8 cellular contexts compared by ENCODE assay signal in genomic region chr1:110337704-110338199, GRCh38. TPM values are rescaled to one million over a fixed set of nuclear protein-coding genes. Genes with fewer than 3 reads are reported as not detected.
DNase-seq lines count a peak whose midpoint lies in the region; ATAC-seq, FAIRE-seq and TF ChIP-seq lines count a peak whose summit lies in the region.

No MANE protein-coding gene starts in this region.

- no peaks in the 10 kb centered on the region for H3K27me3 ChIP-seq in HUES64 (ENCODE audit: insufficient read depth, low read length)
- H3K27me3 ChIP-seq in bronchial epithelial cell (ENCODE audit: control insufficient read depth, insufficient read depth, low read length), result no peaks in the 10 kb centered on the region
- H3K27me3 ChIP-seq in left lung, result no peaks in the 10 kb centered on the region

- WGBS in HUES64, result under 1% methylated on average over 21 of the region's 21 CpGs

- intact Hi-C loops in left lung (cut with DNase I), result no loop called here

- peaks cover 45% of the 10 kb centered on the region for H3K4me1 Mint-ChIP-seq in T-helper 2 cell treated with Interferon-gamma antibody and Interleukin-4, amounts not matched to agents 5 μg/mL and 100 μg/mL, for 36 hours (ENCODE audit: low read depth)

- FAIRE-seq in bronchial epithelial cell (lab: Jason Lieb, UNC), result no peak

- no peaks in the 10 kb centered on the region for H3K27me3 Mint-ChIP-seq in T-helper 2 cell treated with Interferon-gamma antibody and Interleukin-4, amounts not matched to agents 5 μg/mL and 100 μg/mL, for 36 hours (ENCODE audit: low read depth)

- H3K4me3 ChIP-seq in HUES64 (ENCODE audit: low read length) (peak overlapping the region; percentile 98), bronchial epithelial cell (ENCODE audit: low read depth, low read length) (peak overlapping the region; percentile 69), left lung (peak overlapping the region; percentile 46 to 98)

- H3K9me3 ChIP-seq in HUES64 (ENCODE audit: insufficient read depth, low read depth, low read length) (no peaks in the 10 kb centered on the region), left lung (no peaks in the 10 kb centered on the region)

- no peak overlapping the region for H3K27ac Mint-ChIP-seq in T-helper 2 cell treated with Interferon-gamma antibody and Interleukin-4, amounts not matched to agents 5 μg/mL and 100 μg/mL, for 36 hours

- H3K4me1 ChIP-seq in HUES64 (ENCODE audit: insufficient read depth, low read length) (peaks cover 34% of the 10 kb centered on the region), left lung (peaks cover 25 to 42% of the 10 kb centered on the region in 2 donors)

- ATAC-seq in left lung, result peak; percentile 4
- no peak for ATAC-seq in GM19467 (IDR thresholded peaks at IDR 0.05; ENCODE audit: unreplicated experiment)

- TF ChIP-seq CTCF in bronchial epithelial cell (IDR thresholded peaks at IDR 0.05; ENCODE audit: insufficient read depth, low read length, severe bottlenecking) (no peak), left lung (IDR thresholded peaks at IDR 0.05) (no peak)

- peaks cover 30% of the 10 kb centered on the region for H3K36me3 Mint-ChIP-seq in T-helper 2 cell treated with Interferon-gamma antibody and Interleukin-4, amounts not matched to agents 5 μg/mL and 100 μg/mL, for 36 hours (ENCODE audit: low read depth)

- H3K36me3 ChIP-seq in HUES64 (ENCODE audit: insufficient read depth, low read length) (peaks cover 23% of the 10 kb centered on the region), bronchial epithelial cell (ENCODE audit: control insufficient read depth, insufficient read depth, low read length) (peaks cover 15% of the 10 kb centered on the region), left lung (peaks cover 0 to 17% of the 10 kb centered on the region in 2 donors)

- H3K27ac ChIP-seq in HUES64 (ENCODE audit: low read depth, low read length) (peak overlapping the region; percentile 96), left lung (peak overlapping the region; percentile 95 to 99)

- DNase-seq in CD1c-positive myeloid dendritic cell (ENCODE audit: extremely low spot score), result peak; percentile 35
- DNase-seq in T-helper 2 cell treated with Interferon-gamma antibody and Interleukin-4, amounts not matched to agents 5 μg/mL and 100 μg/mL, for 36 hours (ENCODE audit: low spot score), result peak; percentile 42
- DNase-seq in bronchial epithelial cell (ENCODE audit: low read depth), result no peak
- DNase-seq in left lung, result peak; percentile 65 to 88
- peak in 2 of 3 donors; percentile 14 to 19 for DNase-seq in stimulated activated CD4-positive, alpha-beta T cell treated with anti-CD3 and anti-CD28 coated beads, TNF-alpha, amount 100 ng/mL, for 48 hours (ENCODE audit: low read depth in 3 of 3)
- no peak for DNase-seq in NCI-H1436 (lab: John Stamatoyannopoulos, UW)

- no peak overlapping the region for H3K4me3 Mint-ChIP-seq in T-helper 2 cell treated with Interferon-gamma antibody and Interleukin-4, amounts not matched to agents 5 μg/mL and 100 μg/mL, for 36 hours

- peak overlapping the region; percentile 91 for H3K9ac ChIP-seq in HUES64 (ENCODE audit: low read depth, low read length)

- no peaks in the 10 kb centered on the region for H3K9me3 Mint-ChIP-seq in T-helper 2 cell treated with Interferon-gamma antibody and Interleukin-4, amounts not matched to agents 5 μg/mL and 100 μg/mL, for 36 hours

RNA-seq across cellular contexts. Expression of gene RBM15, which starts 1.4 kb away (rescaled TPM):
- polyA plus RNA-seq in HUES64 (2013, experiment 1 of 2), result 14.6 TPM
- polyA plus RNA-seq in HUES64 (2013, experiment 2 of 2), result 15.2 TPM
- 33.4 and 37.1 TPM in 2 replicates for total RNA-seq in bronchial epithelial cell
- total RNA-seq in left lung, result 10 to 100 TPM; 20.6 to 24.3 TPM

RNA-seq across cellular contexts. Expression of gene SLC16A4, which starts 53.1 kb away (rescaled TPM):
- 1.00 TPM for polyA plus RNA-seq in HUES64 (2013, experiment 1 of 2)
- polyA plus RNA-seq in HUES64 (2013, experiment 2 of 2), result 1.6 TPM
- total RNA-seq in bronchial epithelial cell (34.2 and 101 TPM in 2 replicates), left lung (10 to 100 TPM; 12.0 to 40.5 TPM)

Comparison
In these comparisons a context has a peak if more than half of its experiments do, and no peak if none do; other contexts are left out.
1. DNase-seq: peak in CD1c-positive myeloid dendritic cell (single experiment), T-helper 2 cell treated with Interferon-gamma antibody and Interleukin-4, amounts not matched to agents 5 μg/mL and 100 μg/mL, for 36 hours (single experiment), left lung (2 of 2) and stimulated activated CD4-positive, alpha-beta T cell treated with anti-CD3 and anti-CD28 coated beads, TNF-alpha, amount 100 ng/mL, for 48 hours (2 of 3); none in bronchial epithelial cell (single experiment) and NCI-H1436 (single experiment).
2. Peak in every context shown above with its lines, with median percentiles within 50 percentile points of each other: H3K4me3 ChIP-seq.